In genomic region chr19:32817252-32817912, GRCh38 we compare ENCODE assay signal across 30 cellular contexts. TPM values are rescaled to one million over a fixed set of nuclear protein-coding genes. Genes with fewer than 3 reads are reported as not detected.
DNase-seq lines count a peak whose midpoint lies in the region; ATAC-seq and TF ChIP-seq lines count a peak whose summit lies in the region.
"Had no signal": no experiment of that assay in that cellular context is flagged by ENCODE, and none has a peak within 500 bp of the region (broad histone marks: within the 10 kb centered on the region; RNA-seq: fewer than 3 reads in every experiment).

No MANE protein-coding gene starts in this region.

- no peak overlapping the region for H3K4me3 Mint-ChIP-seq in neural progenitor cell
- H3K4me3 Mint-ChIP-seq in stimulated activated memory B cell treated with anti-CD40 and anti-IgM and Interleukin-4, amounts not matched to agents 10 μg/mL and 1 μg/mL and 100 μg/mL, for 72 hours, result no peak overlapping the region
- H3K4me3 Mint-ChIP-seq: activated B cell treated with CpG ODN at 0.5 μM for 24 hours; activated T-helper 1 cell treated with anti-CD3 and anti-CD28 coated beads, Interleukin-12 subunit alpha, Interleukin-12 subunit beta, Interleukin-2, Interleukin-4 antibody, amounts not matched to agents 30 ng/mL and 10 ng/mL and 1 ng/mL, durations not matched to agents 14 hours and 24 hours and 36 hours; immature natural killer cell had no signal

- H3K27ac Mint-ChIP-seq in neural progenitor cell, result no peak overlapping the region
- no peak overlapping the region for H3K27ac Mint-ChIP-seq in stimulated activated memory B cell treated with anti-CD40 and anti-IgM and Interleukin-4, amounts not matched to agents 10 μg/mL and 1 μg/mL and 100 μg/mL, for 72 hours
- H3K27ac Mint-ChIP-seq: activated B cell treated with CpG ODN at 0.5 μM for 24 hours; activated T-helper 1 cell treated with anti-CD3 and anti-CD28 coated beads, Interleukin-12 subunit alpha, Interleukin-12 subunit beta, Interleukin-2, Interleukin-4 antibody, amounts not matched to agents 30 ng/mL and 10 ng/mL and 1 ng/mL, durations not matched to agents 14 hours and 24 hours and 36 hours had no signal

- no peak for ATAC-seq in stimulated activated memory B cell treated with anti-CD40 and anti-IgM and Interleukin-4, amounts not matched to agents 10 μg/mL and 1 μg/mL and 100 μg/mL, for 72 hours
- ATAC-seq in GM18861 (IDR thresholded peaks at IDR 0.05; ENCODE audit: unreplicated experiment) (no peak), HG03175 (IDR thresholded peaks at IDR 0.05; ENCODE audit: unreplicated experiment) (no peak)
- ATAC-seq: gastroesophageal sphincter, left lung had no signal

- H3K4me2 ChIP-seq in neural progenitor cell, result no peak overlapping the region

- no peak overlapping the region for H3K27ac ChIP-seq in neural progenitor cell
- H3K27ac ChIP-seq: gastroesophageal sphincter, left lung, SJSA1, skin epidermis had no signal

- H3K4me1 ChIP-seq in neural progenitor cell, result peaks cover 5% of the 10 kb centered on the region
- H3K4me1 ChIP-seq: gastroesophageal sphincter, left lung, SJSA1 had no signal

- no peaks in the 10 kb centered on the region for H3K9me3 Mint-ChIP-seq in neural progenitor cell
- no peaks in the 10 kb centered on the region for H3K9me3 Mint-ChIP-seq in stimulated activated memory B cell treated with anti-CD40 and anti-IgM and Interleukin-4, amounts not matched to agents 10 μg/mL and 1 μg/mL and 100 μg/mL, for 72 hours
- H3K9me3 Mint-ChIP-seq: activated B cell treated with CpG ODN at 0.5 μM for 24 hours; activated T-helper 1 cell treated with anti-CD3 and anti-CD28 coated beads, Interleukin-12 subunit alpha, Interleukin-12 subunit beta, Interleukin-2, Interleukin-4 antibody, amounts not matched to agents 30 ng/mL and 10 ng/mL and 1 ng/mL, durations not matched to agents 14 hours and 24 hours and 36 hours; IgD-negative memory B cell; immature natural killer cell had no signal

- no peaks in the 10 kb centered on the region for H3K36me3 ChIP-seq in neural progenitor cell
- H3K36me3 ChIP-seq: gastroesophageal sphincter, left lung, SJSA1 had no signal

- H3K4me3 ChIP-seq in neural progenitor cell, result no peak overlapping the region
- H3K4me3 ChIP-seq: gastroesophageal sphincter, left lung, SJSA1, skin epidermis had no signal

- DNase-seq in DMS53 (lab: John Stamatoyannopoulos, UW) (peak; percentile 99), NCI-H1092 treated with DMSO at 0.1 percent for 48 hours (lab: John Stamatoyannopoulos, UW) (peak; percentile 27), NCI-H510A (lab: John Stamatoyannopoulos, UW) (peak; percentile 88), neural progenitor cell (ENCODE audit: low spot score) (no peak), H4 (ENCODE audit: low spot score) (no peak)
- DNase-seq: activated B cell treated with CpG ODN at 0.5 μM for 24 hours; activated CD4-positive, alpha-beta T cell treated with anti-CD3 and anti-CD28 coated beads, Interleukin-2, amount 50 U/mL, for 4 hours; activated naive CD4-positive, alpha-beta T cell treated with anti-CD3 and anti-CD28 coated beads, Interleukin-2, amount 50 U/mL, for 16 hours; amygdala; COR-L47; hypothalamus; immature natural killer cell; left lung; NCI-H1048; NCI-H2081; NCI-H69; occipital lobe; stimulated activated CD8-positive, alpha-beta memory T cell treated with anti-CD3 and anti-CD28 coated beads, Interleukin-4, amount 100 ng/mL, for 48 hours; trophoblast cell had no signal

- H3K27me3 ChIP-seq in neural progenitor cell, result no peaks in the 10 kb centered on the region

- no peaks in the 10 kb centered on the region for H3K36me3 Mint-ChIP-seq in neural progenitor cell
- H3K36me3 Mint-ChIP-seq in stimulated activated memory B cell treated with anti-CD40 and anti-IgM and Interleukin-4, amounts not matched to agents 10 μg/mL and 1 μg/mL and 100 μg/mL, for 72 hours, result no peaks in the 10 kb centered on the region
- H3K36me3 Mint-ChIP-seq: IgD-negative memory B cell, immature natural killer cell had no signal

- peaks cover 10% of the 10 kb centered on the region for H3K27me3 Mint-ChIP-seq in neural progenitor cell (ENCODE audit: insufficient read depth, low read depth)
- peaks cover 49% of the 10 kb centered on the region for H3K27me3 Mint-ChIP-seq in stimulated activated memory B cell treated with anti-CD40 and anti-IgM and Interleukin-4, amounts not matched to agents 10 μg/mL and 1 μg/mL and 100 μg/mL, for 72 hours

- H3K4me1 Mint-ChIP-seq in neural progenitor cell, result peaks cover 26% of the 10 kb centered on the region
- peaks cover 8% of the 10 kb centered on the region for H3K4me1 Mint-ChIP-seq in stimulated activated memory B cell treated with anti-CD40 and anti-IgM and Interleukin-4, amounts not matched to agents 10 μg/mL and 1 μg/mL and 100 μg/mL, for 72 hours
- H3K4me1 Mint-ChIP-seq: immature natural killer cell had no signal

- H2AFZ ChIP-seq in neural progenitor cell (replicated peaks), result peak overlapping the region; percentile 68

- no peak for TF ChIP-seq CTCF in neural progenitor cell (IDR thresholded peaks at IDR 0.05)

- H3F3A ChIP-seq in neural progenitor cell (ENCODE audit: low read depth), result no peaks in the 10 kb centered on the region

- no peaks in the 10 kb centered on the region for H3K79me2 ChIP-seq in neural progenitor cell (ENCODE audit: low read depth)

- H3K9me3 ChIP-seq in neural progenitor cell (ENCODE audit: low read depth), result no peaks in the 10 kb centered on the region
- H3K9me3 ChIP-seq: gastroesophageal sphincter, left lung, SJSA1 had no signal

- H4K20me1 ChIP-seq in neural progenitor cell (ENCODE audit: low read depth), result no peaks in the 10 kb centered on the region

- H3K9ac ChIP-seq in neural progenitor cell, result no peak overlapping the region

RNA-seq across cellular contexts. Expression of gene SLC7A9, which starts 52.2 kb away (rescaled TPM):
- not detected in 2 replicates for total RNA-seq in neural progenitor cell (ENCODE audit: low replicate concordance)
- not detected in 2 replicates for total RNA-seq in H4 (2014; rRNA removed; shearing (Covaris generic))
- total RNA-seq: Daoy, endothelial cell of umbilical vein, RPMI7951, SJSA1 had no signal

Comparison
In these comparisons a context has a peak if more than half of its experiments do, and no peak if none do; other contexts are left out.
1. DNase-seq: peak in DMS53 (single experiment), NCI-H1092 treated with DMSO at 0.1 percent for 48 hours (single experiment) and NCI-H510A (single experiment); none in neural progenitor cell (single experiment) and H4 (single experiment).